Comparison of ENCODE assay signal across 3 cellular contexts in the genomic region with DNA sequence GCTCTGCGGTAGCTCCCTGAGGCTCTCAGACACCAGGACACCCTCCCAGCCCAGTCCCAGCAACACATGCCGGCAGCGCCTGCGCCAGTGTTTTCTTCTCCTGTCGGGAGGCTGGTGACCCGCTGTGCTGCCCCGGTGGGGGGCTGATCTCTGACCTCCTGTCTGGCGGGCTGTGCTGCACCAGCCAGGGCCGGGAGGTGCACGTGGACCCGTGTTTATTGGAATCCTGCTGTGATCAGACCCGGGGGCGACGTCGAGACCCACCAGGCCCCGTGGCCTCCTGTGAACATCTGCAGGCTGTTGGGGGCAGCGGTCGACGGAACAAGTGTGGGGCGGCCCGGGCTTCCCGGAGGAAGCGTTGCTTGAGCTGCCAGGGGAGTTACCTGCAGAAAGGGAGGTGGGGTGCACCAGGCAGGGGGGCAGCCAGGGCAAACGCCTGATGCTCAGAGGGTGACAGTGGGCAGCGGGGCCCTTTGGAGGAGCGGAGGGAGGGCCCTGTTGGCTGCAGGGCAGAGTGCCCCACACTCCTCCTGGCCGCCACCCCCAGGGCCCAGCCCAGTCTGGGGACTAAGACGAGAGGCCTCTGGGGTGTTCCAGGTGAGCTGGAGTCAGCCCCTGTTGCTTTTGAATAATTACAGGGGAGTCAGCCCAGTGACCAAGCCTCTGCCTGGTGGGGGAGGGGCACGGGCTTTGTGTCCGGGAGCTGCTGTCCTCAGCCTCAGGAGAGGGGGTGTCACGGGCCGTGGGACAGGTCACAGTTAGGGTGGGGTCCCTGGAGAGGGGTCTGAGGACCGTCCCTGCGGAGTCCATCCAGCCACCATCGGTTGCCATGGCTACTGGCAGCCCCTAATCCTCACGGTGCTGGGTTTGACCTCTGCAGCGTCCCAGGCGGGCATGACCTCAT.
TF ChIP-seq lines count a peak whose summit lies in the region.

No MANE protein-coding gene starts in this region.

TF ChIP-seq in GM23338, 12 proteins besides CTCF, POLR2A, EP300 and RAD21 (continues in another document):
- TF ChIP-seq EZH2phosphoT487 (IDR thresholded peaks at IDR 0.05; ENCODE audit: unreplicated experiment) (no peak), ZNF462 (CRISPR knock-in tag; IDR thresholded peaks at IDR 0.05) (no peak), ZNF114 (CRISPR knock-in tag; IDR thresholded peaks at IDR 0.05) (no peak), POLR2AphosphoS5 (IDR thresholded peaks at IDR 0.05; ENCODE audit: low read depth) (no peak), STAT1 (IDR thresholded peaks at IDR 0.05; ENCODE audit: unreplicated experiment) (no peak)

TF ChIP-seq in HEK293T, 16 proteins besides CTCF, POLR2A, EP300 and RAD21:
- TF ChIP-seq ELF4 (IDR thresholded peaks at IDR 0.05) (no peak), L3MBTL2 (conservative IDR thresholded peaks at IDR 0.05) (0 out of 2 replicates have a peak, but pooled peaks have one; percentile 25)

TF ChIP-seq in K562, 482 proteins besides CTCF, POLR2A, EP300 and RAD21:
- no peak for TF ChIP-seq ZNF232 (CRISPR knock-in tag; IDR thresholded peaks at IDR 0.05)
- no peak for TF ChIP-seq TARDBP (IDR thresholded peaks at IDR 0.05)
- TF ChIP-seq NRF1 (conservative IDR thresholded peaks at IDR 0.05 in 1 of 2, IDR thresholded peaks at IDR 0.05 in 1 of 2): 0 out of 4 replicates have a peak, but pooled peaks have one; percentile 25 to 27
- no peak for TF ChIP-seq TBP (optimal IDR thresholded peaks at IDR 0.05; ENCODE audit: low read depth, low read length)
